Comparison of ENCODE assay signal across 8 cellular contexts in genomic region chr12:104669851-104670337, GRCh38.
DNase-seq lines count a peak whose midpoint lies in the region; ATAC-seq and TF ChIP-seq lines count a peak whose summit lies in the region.

No MANE protein-coding gene starts in this region.

- TF ChIP-seq CTCF in transverse colon (IDR thresholded peaks at IDR 0.05): no peak

- H3K36me3 ChIP-seq in transverse colon: no peaks in the 10 kb centered on the region

- peak; percentile 64 for ATAC-seq in GM19023 (IDR thresholded peaks at IDR 0.05; ENCODE audit: unreplicated experiment)
- ATAC-seq in HG03064 (IDR thresholded peaks at IDR 0.05; ENCODE audit: low read depth, unreplicated experiment): peak; percentile 47
- peak; percentile 68 for ATAC-seq in T-helper 17 cell
- ATAC-seq in Right ventricle myocardium superior (ENCODE audit: poor library complexity): peak; percentile 10
- no peak for ATAC-seq in HG03439 (IDR thresholded peaks at IDR 0.05; ENCODE audit: unreplicated experiment)

- no peak for TF ChIP-seq EP300 in transverse colon (IDR thresholded peaks at IDR 0.05; ENCODE audit: low read depth)

- TF ChIP-seq POLR2A in transverse colon (IDR thresholded peaks at IDR 0.05): no peak

- H3K4me1 Mint-ChIP-seq in T-helper 17 cell: peaks cover 52% of the 10 kb centered on the region

- 14 to 57% methylated on average over 1 to 6 of the region's 6 CpGs for WGBS in transverse colon (ENCODE audit: low coverage in 1 of 2), 2 donors

- H3K4me1 ChIP-seq in transverse colon: peaks cover 40 to 71% (median 50%) of the 10 kb centered on the region in 4 donors

- peak overlapping the region; percentile 82 for H3K4me3 Mint-ChIP-seq in T-helper 17 cell

- DNase-seq in T-helper 17 cell: peak in 1 of 3 donors; percentile 14
- DNase-seq in Right ventricle myocardium superior: peak; percentile 74
- DNase-seq in transverse colon: peak; percentile 57
- no peak for DNase-seq in amniotic stem cell (lab: John Stamatoyannopoulos, UW)
- no peak for DNase-seq in activated T-cell treated with anti-CD3 and anti-CD28 coated beads for 4 hours

- H3K9me3 ChIP-seq in T-helper 17 cell (ENCODE audit: control insufficient read depth, low read length, poor library complexity, severe bottlenecking): no peaks in the 10 kb centered on the region
- H3K9me3 ChIP-seq in transverse colon: no peaks in the 10 kb centered on the region

- in situ Hi-C loops in transverse colon (cut with MboI; ENCODE audit: low pct_ligation_motif_present in 1 of 4, low pct_unique_long_range_greater_than_20kb in 1 of 4, low sequenced_read_pairs in 3 of 4): no loop called here

- H3K27ac Mint-ChIP-seq in T-helper 17 cell: peak overlapping the region; percentile 92

- no peak overlapping the region for H3K4me3 ChIP-seq in transverse colon

- H3K27me3 ChIP-seq in transverse colon: no peaks in the 10 kb centered on the region

- peak overlapping the region; percentile 63 to 88 (median 79) for H3K27ac ChIP-seq in transverse colon

- no peaks in the 10 kb centered on the region for H3K27me3 Mint-ChIP-seq in T-helper 17 cell

- intact Hi-C loops in Right ventricle myocardium superior (cut with DNase I): loop anchor here (10.0 kb wide), 1 partner anchor 285 kb away; no protein-coding TSS in a partner anchor
- intact Hi-C loops in transverse colon (cut with DNase I; ENCODE audit: low total_unique reads): loop anchor here (5.0 kb wide), 1 partner anchor 213 kb away; the partner anchor contains the start of gene CHST11

- H3K36me3 Mint-ChIP-seq in T-helper 17 cell (ENCODE audit: low read depth): peaks cover 4% of the 10 kb centered on the region

Comparison
In these comparisons a context has a peak if more than half of its experiments do, and no peak if none do; other contexts are left out.
1. DNase-seq: peak in Right ventricle myocardium superior (single experiment) and transverse colon (single experiment); none in amniotic stem cell (single experiment) and activated T-cell treated with anti-CD3 and anti-CD28 coated beads for 4 hours (single experiment).